In the genomic region with DNA sequence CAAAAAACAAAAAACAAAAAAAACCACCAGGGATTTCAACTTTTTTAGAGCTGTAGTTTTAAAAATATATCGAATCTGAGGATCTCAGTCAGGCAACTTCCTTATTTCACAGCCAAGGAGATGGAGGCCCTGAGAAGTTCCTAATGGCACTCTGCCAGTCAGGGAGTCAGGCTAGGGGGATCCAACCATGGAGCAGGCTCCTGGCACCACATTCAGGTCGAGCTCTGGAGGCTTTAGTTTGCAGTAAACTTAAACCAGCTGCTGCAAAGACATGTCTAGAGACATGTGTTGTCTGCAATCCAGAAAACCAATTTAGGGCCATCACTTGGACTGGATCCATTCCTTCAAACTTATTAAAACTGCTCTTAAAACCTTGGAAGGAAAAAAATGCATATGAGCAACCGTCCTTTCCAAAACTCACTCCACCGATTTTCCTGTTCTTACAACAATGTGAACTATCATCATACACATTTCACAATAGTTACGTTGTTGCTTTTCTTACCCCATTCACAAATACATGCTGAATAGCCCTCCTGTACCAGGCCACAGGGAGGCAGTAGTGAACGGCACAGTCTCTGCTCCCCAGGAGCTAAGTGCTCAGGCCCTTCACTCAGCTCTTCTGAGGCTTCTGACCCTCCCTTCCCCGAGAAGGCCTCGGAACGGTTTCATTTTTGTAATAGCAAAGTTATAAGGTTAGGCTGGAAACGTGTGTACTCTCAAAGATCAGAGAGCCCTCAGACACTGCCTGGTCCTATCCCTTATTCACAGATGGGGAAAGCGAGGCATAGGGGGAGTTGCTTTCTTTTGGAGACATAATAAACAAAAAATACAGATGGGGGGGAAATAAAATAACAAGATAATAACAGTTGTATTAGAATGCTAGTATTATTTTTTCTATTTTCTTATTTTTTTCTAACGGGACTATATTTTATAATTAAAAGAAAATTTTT, we compare ENCODE assay signal across 9 cellular contexts. TPM values are rescaled to one million over a fixed set of nuclear protein-coding genes. Genes with fewer than 3 reads are reported as not detected.
DNase-seq lines count a peak whose midpoint lies in the region; ATAC-seq and TF ChIP-seq lines count a peak whose summit lies in the region.
"Had no signal": no experiment of that assay in that cellular context is flagged by ENCODE, and none has a peak within 500 bp of the region (broad histone marks: within the 10 kb centered on the region; RNA-seq: fewer than 3 reads in every experiment).

No MANE protein-coding gene starts in this region.

- H3K4me3 ChIP-seq in KMS-11 (IDR thresholded peaks at IDR 0.05; ENCODE audit: insufficient read depth, low read depth, low read length), result no peak overlapping the region
- H3K4me3 ChIP-seq in esophagus (ENCODE audit: low read depth in 1 of 2, low read length in 2 of 2), result no peak overlapping the region

- peak overlapping the region; percentile 59 to 85 (median 74) for H3K27ac Mint-ChIP-seq in nephron

- no peaks in the 10 kb centered on the region for H3K27me3 ChIP-seq in KMS-11 (ENCODE audit: insufficient read depth, low read depth)
- no peaks in the 10 kb centered on the region for H3K27me3 ChIP-seq in esophagus (ENCODE audit: control insufficient read depth in 1 of 2, insufficient read depth in 2 of 2, low read length in 2 of 2)

- ATAC-seq in GM18907 (IDR thresholded peaks at IDR 0.05; ENCODE audit: unreplicated experiment) (no peak), GM18517 (IDR thresholded peaks at IDR 0.05; ENCODE audit: unreplicated experiment) (no peak)

- H3K27ac ChIP-seq in KMS-11, result peak overlapping the region; percentile 22
- peak overlapping the region; percentile 13 for H3K27ac ChIP-seq in VCaP
- peak overlapping the region; percentile 17 to 79 for H3K27ac ChIP-seq in esophagus (ENCODE audit: low read depth in 2 of 2, low read length in 1 of 2)
- H3K27ac ChIP-seq: parathyroid adenoma had no signal

- H3K4me1 ChIP-seq in KMS-11 (ENCODE audit: low read depth, poor library complexity, severe bottlenecking) (peaks cover 51% of the 10 kb centered on the region), esophagus (ENCODE audit: control insufficient read depth in 2 of 2, insufficient read depth in 2 of 2, low read length in 1 of 2) (no peaks in the 10 kb centered on the region)

- no peaks in the 10 kb centered on the region for H4K20me1 ChIP-seq in KMS-11 (ENCODE audit: insufficient read depth)

- H3K36me3 ChIP-seq in KMS-11 (ENCODE audit: insufficient read depth), result no peaks in the 10 kb centered on the region
- H3K36me3 ChIP-seq in esophagus (ENCODE audit: control insufficient read depth in 2 of 2, insufficient read depth in 2 of 2, low read length in 1 of 2), result peaks cover 3 to 6% of the 10 kb centered on the region in 2 donors

- no peak overlapping the region for H3K9ac ChIP-seq in KMS-11
- H3K9ac ChIP-seq: parathyroid adenoma had no signal

- peak; percentile 9 for DNase-seq in DMS114 treated with DMSO at 0.1 percent for 48 hours (lab: John Stamatoyannopoulos, UW; ENCODE audit: unreplicated experiment)
- no peak for DNase-seq in cortex of kidney (lab: John Stamatoyannopoulos, UW)

- no peaks in the 10 kb centered on the region for H3K79me2 ChIP-seq in KMS-11 (ENCODE audit: insufficient read depth, low read depth)

- WGBS in esophagus, 2 donors, result 36 to 40% methylated on average over 12 of the region's 12 CpGs

- no peak overlapping the region; the same call in 1 of the 2 replicates for H3K4me2 ChIP-seq in KMS-11

- H3K9me3 Mint-ChIP-seq in nephron, result no peaks in the 10 kb centered on the region

- no peak overlapping the region for H2AFZ ChIP-seq in KMS-11 (ENCODE audit: low read depth)
- H2AFZ ChIP-seq: parathyroid adenoma had no signal

- peaks cover 24% of the 10 kb centered on the region for H3K4me1 Mint-ChIP-seq in nephron

- H3K36me3 Mint-ChIP-seq in nephron (ENCODE audit: low read depth), result peaks cover 36% of the 10 kb centered on the region

- peak overlapping the region in 1 of 3 experiments; percentile 21 for H3K4me3 Mint-ChIP-seq in nephron

- TF ChIP-seq CTCF in KMS-11 (conservative IDR thresholded peaks at IDR 0.05; ENCODE audit: low read depth, low read length) (0 out of 2 replicates have a peak, but pooled peaks have one; percentile 22), VCaP (conservative IDR thresholded peaks at IDR 0.05) (peak; percentile 80), nephron (IDR thresholded peaks at IDR 0.05; ENCODE audit: unreplicated experiment in 3 of 3) (peak; percentile 24 to 42 (median 32))

- no peaks in the 10 kb centered on the region for H3K27me3 Mint-ChIP-seq in nephron (ENCODE audit: low read depth)

- H3K9me3 ChIP-seq in esophagus (ENCODE audit: control insufficient read depth in 2 of 2, insufficient read depth in 1 of 2, low read depth in 1 of 2, low read length in 1 of 2), result no peaks in the 10 kb centered on the region

RNA-seq across cellular contexts. Expression of a gene that starts 20.1 kb away (rescaled TPM):
- polyA plus RNA-seq in esophagus, result 10 to 100 TPM in 1 of 2 donors, 1 to 10 TPM in 1; 5.7 to 11.0 TPM

RNA-seq across cellular contexts. Expression of a gene that starts 50.9 kb away (rescaled TPM):
- 10 to 100 TPM; 19.8 to 22.2 TPM for polyA plus RNA-seq in esophagus

Comparison
In these comparisons a context has a peak if more than half of its experiments do, and no peak if none do; other contexts are left out.
1. CTCF ChIP-seq: peak in every context shown above with its lines; median percentile 80 in VCaP; 32 in nephron; 22 in KMS-11.